Comparison of ENCODE assay signal across 17 cellular contexts in genomic region chr3:197009532-197010019, GRCh38. TPM values are rescaled to one million over a fixed set of nuclear protein-coding genes. Genes with fewer than 3 reads are reported as not detected.
A peak's percentile ranks its signal among the peaks of the same experiment; 100 is the strongest.
DNase-seq lines count a peak whose midpoint lies in the region; ATAC-seq and TF ChIP-seq lines count a peak whose summit lies in the region.
"Had no signal": no experiment of that assay in that cellular context is flagged by ENCODE, and none has a peak within 500 bp of the region (broad histone marks: within the 10 kb centered on the region; RNA-seq: fewer than 3 reads in every experiment).

No MANE protein-coding gene starts in this region.

- H3K36me3 ChIP-seq in BLaER1 (peaks cover 42% of the 10 kb centered on the region), RWPE2 (ENCODE audit: low read depth) (0 out of 2 replicates have a peak, but pooled peaks cover 6% of the 10 kb centered on the region), neuronal stem cell (replicated peaks in 1 of 2; ENCODE audit: control insufficient read depth in 2 of 2, insufficient read depth in 2 of 2, low read length in 2 of 2) (peaks cover 0 to 1% of the 10 kb centered on the region in 2 donors)
- H3K36me3 ChIP-seq in BLaER1 treated with 17β-estradiol and CSF1 and Interleukin-3, amounts not matched to agents 10 nM and 100 nM: peaks cover 0 to 24% (median 3%) of the 10 kb centered on the region in 11 experiments; a peak in 4 of 22 replicates
- H3K36me3 ChIP-seq: BE2C had no signal

- H3K4me1 Mint-ChIP-seq in activated CD4-positive, alpha-beta memory T cell treated with anti-CD3 and anti-CD28 coated beads for 36 hours (ENCODE audit: low read depth): no peaks in the 10 kb centered on the region

- no peaks in the 10 kb centered on the region for H3K27me3 Mint-ChIP-seq in activated CD4-positive, alpha-beta memory T cell treated with anti-CD3 and anti-CD28 coated beads for 36 hours
- H3K27me3 Mint-ChIP-seq: CD4-positive, alpha-beta T cell had no signal

- H3K4me2 ChIP-seq in BLaER1 (peak overlapping the region; percentile 85), neuronal stem cell (ENCODE audit: insufficient read depth, low read length, poor library complexity, severe bottlenecking) (no peak overlapping the region)
- peak overlapping the region in 7 of 11 experiments; percentile 85 to 95 (median 89); a peak in 15 of 22 replicates for H3K4me2 ChIP-seq in BLaER1 treated with 17β-estradiol and CSF1 and Interleukin-3, amounts not matched to agents 10 nM and 100 nM

- H2BK12ac ChIP-seq in neuronal stem cell (ENCODE audit: low read length): no peak overlapping the region

- intact Hi-C loops in activated CD4-positive, alpha-beta memory T cell treated with anti-CD3 and anti-CD28 coated beads for 36 hours (cut with micrococcal nuclease): no loop called here

- H3K9me3 ChIP-seq in BLaER1 (no peaks in the 10 kb centered on the region), RWPE2 (ENCODE audit: severe bottlenecking) (no peaks in the 10 kb centered on the region), neuronal stem cell (replicated peaks in 1 of 2; ENCODE audit: control insufficient read depth in 2 of 2, insufficient read depth in 1 of 2, low read depth in 1 of 2, low read length in 2 of 2) (peaks cover 0 to 7% of the 10 kb centered on the region in 2 donors)
- 0 out of 22 replicates have a peak, but pooled peaks cover 0 to 3% (median 0%) of the 10 kb centered on the region in 11 experiments for H3K9me3 ChIP-seq in BLaER1 treated with 17β-estradiol and CSF1 and Interleukin-3, amounts not matched to agents 10 nM and 100 nM (replicated peaks in 1 of 11)
- H3K9me3 ChIP-seq: BE2C, Caco-2 had no signal

- H3K27ac ChIP-seq in BLaER1 (no peak overlapping the region), RWPE2 (ENCODE audit: poor library complexity, severe bottlenecking) (no peak overlapping the region), neuronal stem cell (replicated peaks; ENCODE audit: low read length) (no peak overlapping the region)
- H3K27ac ChIP-seq in BLaER1 treated with 17β-estradiol and CSF1 and Interleukin-3, amounts not matched to agents 10 nM and 100 nM: no peak overlapping the region

- no CpG with 5 or more reads among the region's 20 CpGs for WGBS in neuronal stem cell (ENCODE audit: extremely low coverage in 2 of 2, insufficient read length in 2 of 2, insufficient replicate concordance in 1 of 2), 2 donors

- H3K9me3 Mint-ChIP-seq in activated CD4-positive, alpha-beta memory T cell treated with anti-CD3 and anti-CD28 coated beads for 36 hours: no peaks in the 10 kb centered on the region
- H3K9me3 Mint-ChIP-seq: CD4-positive, alpha-beta T cell; CD8-positive, alpha-beta T cell had no signal

- H2BK120ac ChIP-seq in neuronal stem cell (ENCODE audit: low read depth, low read length): no peak overlapping the region

- DNase-seq in RWPE2 (ENCODE audit: low spot score) (peak; percentile 49), neuronal stem cell (ENCODE audit: low spot score) (no peak), NCI-H2227 (lab: John Stamatoyannopoulos, UW; ENCODE audit: unreplicated experiment) (no peak), amniotic stem cell (lab: John Stamatoyannopoulos, UW) (no peak)
- no peak for DNase-seq in activated CD4-positive, alpha-beta memory T cell treated with anti-CD3 and anti-CD28 coated beads for 36 hours
- DNase-seq: 8988T; ACHN; BE2C; C1 segment of cervical spinal cord; Caco-2; Calu3; CD4-positive, alpha-beta T cell; CD8-positive, alpha-beta T cell; DMS79 treated with DMSO at 0.1 percent for 48 hours; GF-D8 had no signal

- no peaks in the 10 kb centered on the region for H3K36me3 Mint-ChIP-seq in activated CD4-positive, alpha-beta memory T cell treated with anti-CD3 and anti-CD28 coated beads for 36 hours
- H3K36me3 Mint-ChIP-seq: CD8-positive, alpha-beta T cell had no signal

- CTCF ChIA-PET in activated CD4-positive, alpha-beta memory T cell treated with anti-CD3 and anti-CD28 coated beads for 36 hours (lab: Charles Lee): interaction anchor here (1.2 kb wide), 1 partner anchor 20 kb away, joined by 3 read pairs; the partner anchor contains the start of gene MELTF

- peak overlapping the region; percentile 71 for H3K18ac ChIP-seq in neuronal stem cell (ENCODE audit: low read length)

- no peak for ATAC-seq in RWPE2 (ENCODE audit: low read depth)
- ATAC-seq: CD8-positive, alpha-beta T cell had no signal

- H2BK15ac ChIP-seq in neuronal stem cell (ENCODE audit: low read length): no peak overlapping the region

- H3K27me3 ChIP-seq in BLaER1 (no peaks in the 10 kb centered on the region), RWPE2 (ENCODE audit: insufficient read depth, poor library complexity, severe bottlenecking) (no peaks in the 10 kb centered on the region), neuronal stem cell (ENCODE audit: control insufficient read depth in 3 of 3, insufficient read depth in 3 of 3, low read depth in 1 of 3, low read length in 3 of 3) (no peaks in the 10 kb centered on the region)
- peaks cover 0 to 9% (median 0%) of the 10 kb centered on the region in 11 experiments; a peak in 4 of 22 replicates for H3K27me3 ChIP-seq in BLaER1 treated with 17β-estradiol and CSF1 and Interleukin-3, amounts not matched to agents 10 nM and 100 nM
- H3K27me3 ChIP-seq: BE2C had no signal

- H3K14ac ChIP-seq in neuronal stem cell (ENCODE audit: low read length): no peak overlapping the region

- H3K27ac Mint-ChIP-seq in activated CD4-positive, alpha-beta memory T cell treated with anti-CD3 and anti-CD28 coated beads for 36 hours: no peak overlapping the region
- H3K27ac Mint-ChIP-seq: CD4-positive, alpha-beta T cell; CD8-positive, alpha-beta T cell had no signal

- H2BK5ac ChIP-seq in neuronal stem cell (ENCODE audit: low read length): no peak overlapping the region

- H3K4me1 ChIP-seq in BLaER1 (peaks cover 91% of the 10 kb centered on the region), RWPE2 (ENCODE audit: insufficient read depth, poor library complexity, severe bottlenecking) (no peaks in the 10 kb centered on the region), neuronal stem cell (ENCODE audit: control insufficient read depth in 2 of 2, insufficient read depth in 1 of 2, low read depth in 1 of 2, low read length in 2 of 2) (peaks cover 11 to 13% of the 10 kb centered on the region in 2 donors)
- peaks cover 17 to 86% (median 58%) of the 10 kb centered on the region in 10 experiments for H3K4me1 ChIP-seq in BLaER1 treated with 17β-estradiol and CSF1 and Interleukin-3, amounts not matched to agents 10 nM and 100 nM

- H3K23ac ChIP-seq in neuronal stem cell (ENCODE audit: low read depth, low read length, poor library complexity): no peak overlapping the region

- H2AFZ ChIP-seq in neuronal stem cell (ENCODE audit: low read length): no peak overlapping the region

- H3K9ac ChIP-seq in BLaER1 (peak overlapping the region; percentile 38; the same call in 1 of the 2 replicates), neuronal stem cell (ENCODE audit: low read depth, low read length, poor library complexity) (no peak overlapping the region)
- H3K9ac ChIP-seq in BLaER1 treated with 17β-estradiol and CSF1 and Interleukin-3, amounts not matched to agents 10 nM and 100 nM: peak overlapping the region in 1 of 11 experiments; percentile 61; a peak in 4 of 22 replicates

- H3K79me1 ChIP-seq in neuronal stem cell (ENCODE audit: low read depth, low read length): no peaks in the 10 kb centered on the region

- no peak overlapping the region for H3K4me3 ChIP-seq in BLaER1
- no peak overlapping the region for H3K4me3 ChIP-seq in BLaER1 treated with 17β-estradiol and CSF1 and Interleukin-3, amounts not matched to agents 10 nM and 100 nM
- H3K4me3 ChIP-seq in RWPE2 (ENCODE audit: severe bottlenecking): no peak overlapping the region
- no peak overlapping the region for H3K4me3 ChIP-seq in neuronal stem cell (ENCODE audit: low read length in 2 of 2)

- no peak overlapping the region for H4K91ac ChIP-seq in neuronal stem cell (ENCODE audit: low read depth, low read length, poor library complexity)

- H3K4ac ChIP-seq in neuronal stem cell (ENCODE audit: low read length): no peak overlapping the region

- H4K8ac ChIP-seq in neuronal stem cell (ENCODE audit: low read depth, low read length): no peak overlapping the region

- POLR2A ChIA-PET in activated CD4-positive, alpha-beta memory T cell treated with anti-CD3 and anti-CD28 coated beads for 36 hours (lab: Charles Lee): no interaction called here

- H4K20me1 ChIP-seq in BLaER1: 0 out of 2 replicates have a peak, but pooled peaks cover 8% of the 10 kb centered on the region
- peaks cover 0 to 42% (median 6%) of the 10 kb centered on the region in 11 experiments; a peak in 5 of 22 replicates for H4K20me1 ChIP-seq in BLaER1 treated with 17β-estradiol and CSF1 and Interleukin-3, amounts not matched to agents 10 nM and 100 nM

- no peak overlapping the region for H3K4me3 Mint-ChIP-seq in activated CD4-positive, alpha-beta memory T cell treated with anti-CD3 and anti-CD28 coated beads for 36 hours
- H3K4me3 Mint-ChIP-seq: CD4-positive, alpha-beta T cell; CD8-positive, alpha-beta T cell had no signal

- no peak for TF ChIP-seq CTCF in RWPE2 (IDR thresholded peaks at IDR 0.05; ENCODE audit: poor library complexity, severe bottlenecking)

- peak overlapping the region; percentile 17 for H2AK5ac ChIP-seq in neuronal stem cell (ENCODE audit: low read depth, low read length)

RNA-seq across cellular contexts. Expression of gene MELTF, which starts 20.0 kb away (rescaled TPM):
- polyA plus RNA-seq in neuronal stem cell (2013, experiment 1 of 2): 4.6 TPM
- polyA plus RNA-seq in neuronal stem cell (2013, experiment 2 of 2): 5.0 TPM
- total RNA-seq in activated CD4-positive, alpha-beta memory T cell treated with anti-CD3 and anti-CD28 coated beads for 36 hours: 1 to 10 TPM; 6.0 TPM

RNA-seq across cellular contexts. Expression of gene PIGZ, which starts 40.9 kb away (rescaled TPM):
- 2.0 TPM for polyA plus RNA-seq in neuronal stem cell (2013, experiment 1 of 2)
- 1.6 TPM for polyA plus RNA-seq in neuronal stem cell (2013, experiment 2 of 2)
- total RNA-seq in activated CD4-positive, alpha-beta memory T cell treated with anti-CD3 and anti-CD28 coated beads for 36 hours: under 1 TPM; 0.65 to 0.71 TPM
- total RNA-seq: CD8-positive, alpha-beta T cell had no signal
